17 cellular contexts compared by ENCODE assay signal in the genomic region with DNA sequence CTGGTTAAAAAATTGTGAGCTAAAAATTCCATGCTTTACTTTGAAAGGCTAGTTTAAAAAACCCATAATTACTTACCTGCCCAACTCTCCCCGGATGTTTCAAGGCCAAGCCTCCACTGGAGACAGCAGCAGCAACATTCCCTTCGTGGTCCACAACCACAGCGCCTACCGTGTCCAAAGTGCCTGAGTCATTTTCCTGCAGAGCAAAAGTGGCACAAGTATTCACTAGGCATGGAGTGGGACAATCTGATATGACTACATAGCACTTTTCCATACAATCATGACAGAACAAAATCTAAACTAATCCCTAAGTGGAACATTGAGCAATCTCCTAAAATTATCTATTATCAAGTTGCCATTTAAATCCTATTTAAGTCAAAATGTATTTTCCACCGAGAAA.
DNase-seq lines count a peak whose midpoint lies in the region; ATAC-seq and TF ChIP-seq lines count a peak whose summit lies in the region.
"Had no signal": no experiment of that assay in that cellular context is flagged by ENCODE, and none has a peak within 500 bp of the region (broad histone marks: within the 10 kb centered on the region; RNA-seq: fewer than 3 reads in every experiment).

No MANE protein-coding gene starts in this region.

- no peak overlapping the region for H3K9ac ChIP-seq in Karpas-422 (ENCODE audit: low read length)
- H3K9ac ChIP-seq: BLaER1 had no signal

- peaks cover 3% of the 10 kb centered on the region; the same call in 1 of the 2 replicates for H3K79me2 ChIP-seq in Karpas-422 (ENCODE audit: low read length)
- no peaks in the 10 kb centered on the region for H3K79me2 ChIP-seq in osteoblast (ENCODE audit: insufficient read depth, low read length)

- H3K9me3 ChIP-seq in SJCRH30 (replicated peaks), result no peaks in the 10 kb centered on the region
- no peaks in the 10 kb centered on the region for H3K9me3 ChIP-seq in Karpas-422 (ENCODE audit: low read length)
- no peaks in the 10 kb centered on the region for H3K9me3 ChIP-seq in osteoblast (ENCODE audit: low read depth, low read length)
- H3K9me3 ChIP-seq: BLaER1 had no signal

- TF ChIP-seq CTCF in osteoblast (IDR thresholded peaks at IDR 0.05; ENCODE audit: extremely low read depth, low read depth, low read length), result no peak

- H3K4me3 ChIP-seq in SJCRH30 (no peak overlapping the region), Karpas-422 (ENCODE audit: low read length) (no peak overlapping the region), osteoblast (ENCODE audit: insufficient read depth, low read length) (no peak overlapping the region)
- H3K4me3 ChIP-seq: BLaER1 had no signal

- H3K4me1 ChIP-seq in SJCRH30 (no peaks in the 10 kb centered on the region), Karpas-422 (ENCODE audit: low read length) (no peaks in the 10 kb centered on the region), osteoblast (ENCODE audit: insufficient read depth, low read length) (no peaks in the 10 kb centered on the region)
- H3K4me1 ChIP-seq: BLaER1 had no signal

- H3K36me3 ChIP-seq in SJCRH30, result no peaks in the 10 kb centered on the region; the same call in 1 of the 2 replicates
- H3K36me3 ChIP-seq in Karpas-422 (ENCODE audit: insufficient read depth, low read length), result no peaks in the 10 kb centered on the region; the same call in 1 of the 2 replicates
- H3K36me3 ChIP-seq in osteoblast (ENCODE audit: insufficient read depth, low read length), result no peaks in the 10 kb centered on the region

- H2AFZ ChIP-seq in Karpas-422 (ENCODE audit: low read length), result no peak overlapping the region
- H2AFZ ChIP-seq in osteoblast (ENCODE audit: low read length), result no peak overlapping the region

- no peaks in the 10 kb centered on the region for H3K9me2 ChIP-seq in Karpas-422 (replicated peaks; ENCODE audit: insufficient read depth, low read length)

- no peaks in the 10 kb centered on the region for H4K20me1 ChIP-seq in Karpas-422 (ENCODE audit: insufficient read depth, low read depth, low read length)
- no peaks in the 10 kb centered on the region for H4K20me1 ChIP-seq in osteoblast (ENCODE audit: insufficient read depth, low read length)

- H3K27me3 ChIP-seq in SJCRH30, result no peaks in the 10 kb centered on the region
- H3K27me3 ChIP-seq in Karpas-422 (ENCODE audit: low read length), result no peaks in the 10 kb centered on the region
- no peaks in the 10 kb centered on the region for H3K27me3 ChIP-seq in osteoblast (ENCODE audit: insufficient read depth, low read length)
- H3K27me3 ChIP-seq: BLaER1 had no signal

- ATAC-seq in GM21526 (IDR thresholded peaks at IDR 0.05; ENCODE audit: low FRiP score, unreplicated experiment), result no peak

- peak; percentile 31 for DNase-seq in H4 (ENCODE audit: low spot score)
- DNase-seq in SJCRH30, result peak; percentile 4 to 11
- DNase-seq in iris pigment epithelial cell (ENCODE audit: low read depth), result peak; percentile 30
- no peak for DNase-seq in Karpas-422
- DNase-seq in osteoblast (ENCODE audit: insufficient read length, low spot score, missing footprints), result no peak
- DNase-seq in NCI-H2227 (lab: John Stamatoyannopoulos, UW; ENCODE audit: unreplicated experiment), result no peak
- DNase-seq: CD8-positive, alpha-beta memory T cell; DMS79 treated with DMSO at 0.1 percent for 48 hours; H9; NCI-H187; NCI-H446; NCI-H69; NK-92 treated with Interleukin-12 subunit alpha and Interleukin-12 subunit beta, amount 100 ng/mL, for 24 hours; RPMI8226; SIG-M5 had no signal

- H3K27ac ChIP-seq in SJCRH30 (no peak overlapping the region), Karpas-422 (ENCODE audit: low read length) (no peak overlapping the region), osteoblast (ENCODE audit: low read depth, low read length) (no peak overlapping the region)
- H3K27ac ChIP-seq: BLaER1 had no signal

- no peak overlapping the region for H3K4me2 ChIP-seq in Karpas-422 (ENCODE audit: low read depth, low read length, poor library complexity, severe bottlenecking)
- no peak overlapping the region for H3K4me2 ChIP-seq in osteoblast (ENCODE audit: insufficient read depth, low read length)
- H3K4me2 ChIP-seq: BLaER1 had no signal

Comparison
In these comparisons a context has a peak if more than half of its experiments do, and no peak if none do; other contexts are left out.
1. DNase-seq: peak in H4 (single experiment), SJCRH30 (2 of 2) and iris pigment epithelial cell (single experiment); none in Karpas-422 (single experiment), osteoblast (single experiment) and NCI-H2227 (single experiment).